In genomic region chr1:55556378-55556777, GRCh38 we compare ENCODE assay signal across 9 cellular contexts.
"Had no signal": no experiment of that assay in that cellular context is flagged by ENCODE, and none has a peak within 500 bp of the region (broad histone marks: within the 10 kb centered on the region; RNA-seq: fewer than 3 reads in every experiment).

No MANE protein-coding gene starts in this region.

- H3K27ac Mint-ChIP-seq: HFFc6, IgD-negative memory B cell had no signal

- H2AFZ ChIP-seq: GM23248 had no signal

- DNase-seq: GM23248, GOT3, H7, HFFc6 had no signal

- H3K4me3 ChIP-seq: GM23248, HAP-1 had no signal

- H3K4me1 ChIP-seq: HAP-1 had no signal

- H3K9me3 ChIP-seq: HAP-1 had no signal

- H3K36me3 Mint-ChIP-seq: IgD-negative memory B cell had no signal

- H3K4me1 Mint-ChIP-seq: IgD-negative memory B cell had no signal

- H3K9me3 Mint-ChIP-seq: HFFc6 had no signal

- H3K36me3 ChIP-seq: HAP-1 had no signal

- ATAC-seq: HCT116, HepG2 had no signal

- H3K4me3 Mint-ChIP-seq: HFFc6, IgD-negative memory B cell had no signal

- H3K27ac ChIP-seq: GM23248, HL-60 had no signal
